8 cellular contexts compared by ENCODE assay signal in the genomic region with DNA sequence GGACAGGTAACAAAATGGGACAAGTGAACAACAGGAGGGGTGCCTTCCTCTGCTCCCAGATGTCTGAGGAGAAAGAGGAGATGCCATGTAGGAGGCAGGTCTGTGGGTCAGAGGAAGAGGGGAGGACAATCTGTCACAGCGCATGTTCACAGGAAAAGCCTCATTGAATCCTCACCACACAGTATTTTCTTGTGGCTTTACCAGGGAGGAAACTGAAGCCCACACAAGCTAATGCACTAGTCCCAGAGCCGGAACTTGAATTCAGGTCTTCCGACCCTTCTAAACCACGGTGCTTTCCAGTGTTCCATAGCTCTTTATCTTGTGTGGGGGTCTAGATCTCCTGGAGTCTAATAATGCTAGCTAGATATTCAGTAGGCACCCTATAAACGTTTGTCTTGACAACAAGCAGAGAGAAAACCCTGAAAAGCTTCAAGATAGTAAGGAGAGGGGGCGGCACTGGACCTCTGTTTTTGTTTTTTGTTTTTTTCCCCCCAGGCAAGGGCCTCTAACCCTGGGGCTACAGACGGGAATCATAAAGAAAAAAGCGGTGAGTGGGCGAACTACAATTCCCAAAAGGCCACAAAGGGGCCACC. TPM values are rescaled to one million over a fixed set of nuclear protein-coding genes. Genes with fewer than 3 reads are reported as not detected.
DNase-seq lines count a peak whose midpoint lies in the region; ATAC-seq and TF ChIP-seq lines count a peak whose summit lies in the region.

No MANE protein-coding gene starts in this region.

- POLR2A ChIA-PET in AG04449 (lab: Yijun Ruan, JAX), result interaction anchor here (0.8 to 3.4 kb wide), 16 partner anchors 10 to 141 kb away, joined by 3 to 74 read pairs (median 6); a partner anchor contains a TSS

- peak overlapping the region; percentile 100 for H3K4me2 ChIP-seq in OCI-LY3 (ENCODE audit: low read length)
- H3K4me2 ChIP-seq in osteoblast (ENCODE audit: insufficient read depth, low read length), result peak overlapping the region; percentile 96

- H3K4me3 ChIP-seq in AG04449 (ENCODE audit: low read depth, low read length) (peak overlapping the region; percentile 93), OCI-LY3 (ENCODE audit: low read length) (peak overlapping the region; percentile 82), coronary artery (peak overlapping the region; percentile 78), osteoblast (ENCODE audit: insufficient read depth, low read length) (peak overlapping the region; percentile 84)

- CTCF ChIA-PET in AG04449 (lab: Yijun Ruan, JAX), result interaction anchor here (0.9 to 13.3 kb wide), 10 partner anchors 14 to 230 kb away, joined by 3 to 425 read pairs (median 6); a partner anchor contains a TSS

- H3K4me1 ChIP-seq in OCI-LY3 (ENCODE audit: low read length) (peaks cover 23% of the 10 kb centered on the region), osteoblast (ENCODE audit: insufficient read depth, low read length) (peaks cover 48% of the 10 kb centered on the region)

- H3K79me2 ChIP-seq in OCI-LY3 (ENCODE audit: low read length), result peaks cover 29% of the 10 kb centered on the region
- peaks cover 38% of the 10 kb centered on the region for H3K79me2 ChIP-seq in osteoblast (ENCODE audit: insufficient read depth, low read length)

- peak overlapping the region; percentile 97 for H3K9ac ChIP-seq in OCI-LY3 (ENCODE audit: low read length)

- peak overlapping the region; percentile 71; the same call in 1 of the 2 replicates for H3K27ac ChIP-seq in OCI-LY3 (ENCODE audit: low read length)
- H3K27ac ChIP-seq in coronary artery, result peak overlapping the region; percentile 54 to 88
- peak overlapping the region; percentile 98 for H3K27ac ChIP-seq in osteoblast (ENCODE audit: low read depth, low read length)

- H3K36me3 ChIP-seq in OCI-LY3 (replicated peaks; ENCODE audit: low read depth, low read length) (peaks cover 40% of the 10 kb centered on the region), osteoblast (ENCODE audit: insufficient read depth, low read length) (peaks cover 29% of the 10 kb centered on the region)

- H3K9me3 ChIP-seq in OCI-LY3 (ENCODE audit: insufficient read depth, low read length) (no peaks in the 10 kb centered on the region), osteoblast (ENCODE audit: low read depth, low read length) (no peaks in the 10 kb centered on the region)

- peak; percentile 17 for ATAC-seq in GM19395 (IDR thresholded peaks at IDR 0.05; ENCODE audit: unreplicated experiment)
- no peak for ATAC-seq in HG02571 (IDR thresholded peaks at IDR 0.05; ENCODE audit: unreplicated experiment)

- TF ChIP-seq CTCF in AG04449 (IDR thresholded peaks at IDR 0.05; ENCODE audit: insufficient read depth, low read length, missing control alignments) (no peak), OCI-LY3 (IDR thresholded peaks at IDR 0.05; ENCODE audit: low read depth, low read length) (no peak), coronary artery (IDR thresholded peaks at IDR 0.05) (no peak), osteoblast (IDR thresholded peaks at IDR 0.05; ENCODE audit: extremely low read depth, low read depth, low read length) (no peak)

- DNase-seq in AG04449 (ENCODE audit: low read depth, low spot score) (no peak), coronary artery (ENCODE audit: low spot score) (no peak), osteoblast (ENCODE audit: insufficient read length, low spot score, missing footprints) (no peak), DMS153 (lab: John Stamatoyannopoulos, UW) (no peak)
- DNase-seq in effector CD4-positive, alpha-beta T cell, result no peak

- H4K20me1 ChIP-seq in OCI-LY3 (ENCODE audit: insufficient read depth, low read length), result peaks cover 15% of the 10 kb centered on the region
- H4K20me1 ChIP-seq in osteoblast (ENCODE audit: insufficient read depth, low read length), result peaks cover 33% of the 10 kb centered on the region

- H3K27me3 ChIP-seq in OCI-LY3 (ENCODE audit: low read depth, low read length) (no peaks in the 10 kb centered on the region), osteoblast (ENCODE audit: insufficient read depth, low read length) (no peaks in the 10 kb centered on the region)

- H2AFZ ChIP-seq in OCI-LY3 (ENCODE audit: low read depth, low read length) (peak overlapping the region; percentile 81), osteoblast (ENCODE audit: low read length) (peak overlapping the region; percentile 60)

RNA-seq across cellular contexts. Expression of a gene that starts 0.4 kb away (rescaled TPM):
- 384 and 408 TPM in 2 replicates for total RNA-seq in osteoblast

RNA-seq across cellular contexts. Expression of a gene that starts 12.5 kb away (rescaled TPM):
- total RNA-seq in osteoblast, result 0.88 and 1.1 TPM in 2 replicates

RNA-seq across cellular contexts. Expression of a gene that starts 21.9 kb away (rescaled TPM):
- 0.36 and 0.59 TPM in 2 replicates for total RNA-seq in osteoblast
